27 cellular contexts compared by ENCODE assay signal in genomic region chr6:114939630-114940029, GRCh38.
DNase-seq lines count a peak whose midpoint lies in the region; ATAC-seq, FAIRE-seq and TF ChIP-seq lines count a peak whose summit lies in the region.
"Had no signal": no experiment of that assay in that cellular context is flagged by ENCODE, and none has a peak within 500 bp of the region (broad histone marks: within the 10 kb centered on the region; RNA-seq: fewer than 3 reads in every experiment).

No MANE protein-coding gene starts in this region.

- H3K4me1 ChIP-seq in HepG2 (ENCODE audit: insufficient read depth, low read length) (no peaks in the 10 kb centered on the region), right lobe of liver (no peaks in the 10 kb centered on the region), K562 (replicated peaks in 1 of 2; ENCODE audit: control insufficient read depth in 2 of 2, insufficient read depth in 2 of 2, low read length in 2 of 2) (no peaks in the 10 kb centered on the region), mesendoderm (ENCODE audit: control insufficient read depth, low read depth, low read length) (peaks cover 5% of the 10 kb centered on the region)
- H3K4me1 ChIP-seq: BLaER1 treated with 17β-estradiol and CSF1 and Interleukin-3, amounts not matched to agents 10 nM and 100 nM; Caco-2 had no signal

- POLR2A ChIA-PET in HepG2 (lab: Yijun Ruan, JAX), result no interaction called here
- POLR2A ChIA-PET in K562 (lab: Yijun Ruan, JAX), result no interaction called here

- H2AFZ ChIP-seq in HepG2 (ENCODE audit: low read length) (no peak overlapping the region), K562 (ENCODE audit: low read depth, low read length) (no peak overlapping the region)

- no peak overlapping the region for H3K9ac ChIP-seq in HepG2 (ENCODE audit: insufficient read depth, low read depth, low read length)
- H3K9ac ChIP-seq in K562 (ENCODE audit: insufficient read depth in 1 of 2, low read depth in 2 of 2, low read length in 2 of 2), result no peak overlapping the region
- no peak overlapping the region for H3K9ac ChIP-seq in mesendoderm (ENCODE audit: low read length)
- H3K9ac ChIP-seq: BLaER1 treated with 17β-estradiol and CSF1 and Interleukin-3, amounts not matched to agents 10 nM and 100 nM had no signal

- FAIRE-seq in HepG2 (lab: Jason Lieb, UNC) (no peak), D721Med (lab: Jason Lieb, UNC) (peak; percentile 58), K562 (lab: Jason Lieb, UNC) (no peak), RCC 7860 (lab: Jason Lieb, UNC) (no peak)
- FAIRE-seq: A204.1, GM12878, GM12892, GM18507 had no signal

- intact Hi-C loops in HepG2 (cut with micrococcal nuclease; ENCODE audit: unreplicated experiment) (no loop called here), right lobe of liver (cut with DNase I) (no loop called here), K562 (cut with micrococcal nuclease) (no loop called here)

- H3K4me2 ChIP-seq in HepG2 (ENCODE audit: low read depth, low read length) (no peak overlapping the region), K562 (ENCODE audit: insufficient read depth, low read length) (no peak overlapping the region), mesendoderm (ENCODE audit: low read length) (no peak overlapping the region)
- H3K4me2 ChIP-seq: BLaER1 treated with 17β-estradiol and CSF1 and Interleukin-3, amounts not matched to agents 10 nM and 100 nM had no signal

- WGBS in HepG2 (ENCODE audit: low lambda C conversion rate), result 20% methylated on average over 2 of the region's 2 CpGs
- 30% methylated on average over 2 of the region's 2 CpGs for WGBS in right lobe of liver (ENCODE audit: insufficient coverage, low coverage, low lambda C conversion rate, missing lambda C conversion rate)
- WGBS in K562 (ENCODE audit: insufficient coverage, low coverage, missing lambda C conversion rate), result 0% methylated on average over 2 of the region's 2 CpGs
- WGBS in mesendoderm (ENCODE audit: extremely low coverage, insufficient coverage, low lambda C conversion rate), result no CpG with 5 or more reads among the region's 2 CpGs

- TF ChIP-seq EP300 in HepG2 (IDR thresholded peaks at IDR 0.05; ENCODE audit: low read depth in 2 of 2, low read length in 2 of 2) (no peak), HepG2 (CRISPR knock-in tag; IDR thresholded peaks at IDR 0.05; ENCODE audit: borderline replicate concordance) (no peak), K562 (IDR thresholded peaks at IDR 0.05; ENCODE audit: low read length) (no peak)

- TF ChIP-seq RAD21 in HepG2 (CRISPR knock-in tag; IDR thresholded peaks at IDR 0.05) (no peak), K562 (CRISPR knock-in tag; conservative IDR thresholded peaks at IDR 0.05 in 1 of 2, IDR thresholded peaks at IDR 0.05 in 1 of 2) (no peak)

- H4K8ac ChIP-seq in mesendoderm (ENCODE audit: low read depth, low read length), result no peak overlapping the region

- H2BK5ac ChIP-seq in mesendoderm (ENCODE audit: low read length), result no peak overlapping the region

- H4K5ac ChIP-seq in mesendoderm (ENCODE audit: low read length), result no peak overlapping the region

- ATAC-seq in HepG2, result no peak
- no peak for ATAC-seq in right lobe of liver
- no peak for ATAC-seq in K562
- no peak for ATAC-seq in HG02763 (IDR thresholded peaks at IDR 0.05; ENCODE audit: unreplicated experiment)
- ATAC-seq: CD8-positive, alpha-beta T cell had no signal

- no peak overlapping the region for H3K56ac ChIP-seq in mesendoderm (ENCODE audit: low read length)

- H3K9me1 ChIP-seq in K562 (ENCODE audit: control insufficient read depth, insufficient read depth, low read length), result no peaks in the 10 kb centered on the region

- no peak overlapping the region for H2BK120ac ChIP-seq in mesendoderm (ENCODE audit: low read depth, low read length)

- no peaks in the 10 kb centered on the region for H3K79me1 ChIP-seq in mesendoderm (ENCODE audit: low read length)

- no peak overlapping the region for H3K23ac ChIP-seq in mesendoderm (ENCODE audit: low read length)

- DNase-seq in HepG2 (ENCODE audit: low spot score) (no peak), right lobe of liver (no peak), D721Med (ENCODE audit: insufficient read length, low spot score) (no peak), K562 (ENCODE audit: extremely low read depth in 1 of 4, low spot score in 3 of 4) (no peak), mesendoderm (peak; percentile 4), NCI-H1105 (lab: John Stamatoyannopoulos, UW) (no peak), RCC 7860 (ENCODE audit: low spot score) (no peak)
- DNase-seq: 8988T; AML-193; Caco-2; Calu3; CD4-positive, alpha-beta T cell; CD8-positive, alpha-beta T cell; DMS 273 treated with DMSO at 0.1 percent for 48 hours; DMS153; DMS53; DMS79; DND-41; EL; GDM1 had no signal

- no peak overlapping the region for H3K18ac ChIP-seq in mesendoderm (ENCODE audit: low read length)

- TF ChIP-seq POLR2A in HepG2 (IDR thresholded peaks at IDR 0.05; ENCODE audit: insufficient read depth in 1 of 2, low read depth in 2 of 2, low read length in 2 of 2), result no peak
- TF ChIP-seq POLR2A in right lobe of liver (IDR thresholded peaks at IDR 0.05), result no peak
- no peak for TF ChIP-seq POLR2A in K562 (conservative IDR thresholded peaks at IDR 0.05)

- H3K4me3 ChIP-seq in HepG2 (replicated peaks in 1 of 3; ENCODE audit: insufficient read depth in 1 of 3, low read depth in 2 of 3, low read length in 3 of 3), result no peak overlapping the region
- H3K4me3 ChIP-seq in right lobe of liver, result no peak overlapping the region
- H3K4me3 ChIP-seq in K562, result no peak overlapping the region
- no peak overlapping the region for H3K4me3 ChIP-seq in mesendoderm (ENCODE audit: low read length)
- H3K4me3 ChIP-seq: BLaER1 treated with 17β-estradiol and CSF1 and Interleukin-3, amounts not matched to agents 10 nM and 100 nM; GM12878 had no signal

- H3K9me3 ChIP-seq in HepG2 (ENCODE audit: low read length), result peaks cover 6% of the 10 kb centered on the region
- H3K9me3 ChIP-seq in right lobe of liver, result no peaks in the 10 kb centered on the region
- no peaks in the 10 kb centered on the region; the same call in 1 of the 2 replicates for H3K9me3 ChIP-seq in K562 (replicated peaks; ENCODE audit: control insufficient read depth, insufficient read depth, low read depth, low read length)
- H3K9me3 ChIP-seq: BLaER1 treated with 17β-estradiol and CSF1 and Interleukin-3, amounts not matched to agents 10 nM and 100 nM; Caco-2 had no signal

- H2AK5ac ChIP-seq in mesendoderm (ENCODE audit: low read length), result no peak overlapping the region

- no peak overlapping the region for H2BK15ac ChIP-seq in mesendoderm (replicated peaks; ENCODE audit: low read depth)

- TF ChIP-seq CTCF in HepG2 (CRISPR knock-in tag; IDR thresholded peaks at IDR 0.05), result no peak
- no peak for TF ChIP-seq CTCF in right lobe of liver (IDR thresholded peaks at IDR 0.05)
- no peak for TF ChIP-seq CTCF in D721Med (IDR thresholded peaks at IDR 0.05; ENCODE audit: insufficient read depth, missing control alignments)
- TF ChIP-seq CTCF in K562 (IDR thresholded peaks at IDR 0.05 in 2 of 3, conservative IDR thresholded peaks at IDR 0.05 in 1 of 3; ENCODE audit: insufficient read depth in 2 of 3, low read depth in 1 of 3, low read length in 3 of 3), result no peak

- H3K27ac ChIP-seq in HepG2 (ENCODE audit: extremely low read length, insufficient read depth, low read length) (no peak overlapping the region), right lobe of liver (no peak overlapping the region), K562 (ENCODE audit: extremely low read depth, low read depth, low read length) (no peak overlapping the region), mesendoderm (ENCODE audit: low read depth, low read length) (no peak overlapping the region)
- H3K27ac ChIP-seq: BLaER1 treated with 17β-estradiol and CSF1 and Interleukin-3, amounts not matched to agents 10 nM and 100 nM; C4-2B had no signal

- CTCF ChIA-PET in HepG2 (lab: Yijun Ruan, JAX; ENCODE audit: low intra/inter-chr PET ratio, low total read pairs) (no interaction called here), K562 (lab: Yijun Ruan, JAX; ENCODE audit: low intra/inter-chr PET ratio) (no interaction called here)

- in situ Hi-C loops in HepG2 (cut with HindIII; ENCODE audit: extremely low pct_ligation_motif_present, low pct_unique_long_range_greater_than_20kb), result no loop called here
- in situ Hi-C loops in K562 (cut with MboI), result no loop called here

- no peaks in the 10 kb centered on the region for H3K36me3 ChIP-seq in HepG2 (replicated peaks in 1 of 2; ENCODE audit: control insufficient read depth in 1 of 2, insufficient read depth in 2 of 2, low read length in 2 of 2)
- no peaks in the 10 kb centered on the region for H3K36me3 ChIP-seq in right lobe of liver
- H3K36me3 ChIP-seq in K562 (ENCODE audit: control insufficient read depth, insufficient read depth, low read length), result no peaks in the 10 kb centered on the region
- H3K36me3 ChIP-seq in mesendoderm (ENCODE audit: control insufficient read depth, insufficient read depth, low read length), result no peaks in the 10 kb centered on the region
- H3K36me3 ChIP-seq: BLaER1 treated with 17β-estradiol and CSF1 and Interleukin-3, amounts not matched to agents 10 nM and 100 nM had no signal

- H3K79me2 ChIP-seq in HepG2 (ENCODE audit: insufficient read depth, low read length) (no peaks in the 10 kb centered on the region), K562 (ENCODE audit: control insufficient read depth, insufficient read depth, low read length) (no peaks in the 10 kb centered on the region), mesendoderm (ENCODE audit: control insufficient read depth, insufficient read depth, low read length) (no peaks in the 10 kb centered on the region)

- H4K20me1 ChIP-seq in HepG2 (ENCODE audit: insufficient read depth, low read length), result no peaks in the 10 kb centered on the region
- no peaks in the 10 kb centered on the region for H4K20me1 ChIP-seq in K562 (replicated peaks; ENCODE audit: control insufficient read depth, insufficient read depth, low read length)
- H4K20me1 ChIP-seq: BLaER1 treated with 17β-estradiol and CSF1 and Interleukin-3, amounts not matched to agents 10 nM and 100 nM had no signal

- H3K4ac ChIP-seq in mesendoderm (ENCODE audit: low read depth, low read length), result no peak overlapping the region

- no peaks in the 10 kb centered on the region for H3K27me3 ChIP-seq in HepG2 (ENCODE audit: control insufficient read depth in 1 of 2, insufficient read depth in 2 of 2, low read length in 2 of 2)
- H3K27me3 ChIP-seq in right lobe of liver, result no peaks in the 10 kb centered on the region
- no peaks in the 10 kb centered on the region for H3K27me3 ChIP-seq in K562 (ENCODE audit: control insufficient read depth in 2 of 2, insufficient read depth in 2 of 2, low read length in 2 of 2)
- no peaks in the 10 kb centered on the region for H3K27me3 ChIP-seq in mesendoderm (ENCODE audit: insufficient read depth, low read length, poor library complexity)
- H3K27me3 ChIP-seq: BLaER1 treated with 17β-estradiol and CSF1 and Interleukin-3, amounts not matched to agents 10 nM and 100 nM had no signal

- BruUV-seq in HepG2 (replicated peaks; lab: Mats Ljungman, UMichigan) (no TSS peak), K562 (replicated peaks; lab: Mats Ljungman, UMichigan) (no TSS peak)

TF ChIP-seq in HepG2, 621 proteins besides CTCF, POLR2A, EP300 and RAD21 (continues in another document):
- TF ChIP-seq KDM3A (CRISPR knock-in tag; IDR thresholded peaks at IDR 0.05; ENCODE audit: low read depth), result no peak

TF ChIP-seq in K562, 482 proteins besides CTCF, POLR2A, EP300 and RAD21 (continues in another document):
- TF ChIP-seq MAFF (IDR thresholded peaks at IDR 0.05; ENCODE audit: low read length), result peak; percentile 73
- TF ChIP-seq ZNF282 (CRISPR knock-in tag; IDR thresholded peaks at IDR 0.05), result no peak
- TF ChIP-seq MAFG (tag; conservative IDR thresholded peaks at IDR 0.05), result peak; percentile 65
- peak; percentile 68 for TF ChIP-seq ZNF316 (IDR thresholded peaks at IDR 0.05)

Comparison
In these comparisons a context has a peak if more than half of its experiments do, and no peak if none do; other contexts are left out.
1. Of the 241 proteins assayed by ChIP-seq in both HepG2 and K562: peak only in HepG2: none; only in K562: MAFG; in both: MAFF and MAFK; in neither: 238.